In genomic region chr11:43575931-43576833, GRCh38 we compare ENCODE assay signal across 9 cellular contexts.
DNase-seq lines count a peak whose midpoint lies in the region; ATAC-seq and TF ChIP-seq lines count a peak whose summit lies in the region.
"Had no signal": no experiment of that assay in that cellular context is flagged by ENCODE, and none has a peak within 500 bp of the region (broad histone marks: within the 10 kb centered on the region; RNA-seq: fewer than 3 reads in every experiment).

No MANE protein-coding gene starts in this region.

- H3K4me3 Mint-ChIP-seq in GM23338 (peak overlapping the region; percentile 76), brain (peak overlapping the region; percentile 91 to 99 (median 93)), natural killer cell (no peak overlapping the region)

- H3K27ac ChIP-seq in ACC112 (ENCODE audit: low read depth, low read length): no peak overlapping the region
- H3K27ac ChIP-seq in GM23338 (ENCODE audit: low read depth): no peak overlapping the region
- H3K27ac ChIP-seq: VCaP had no signal

- H3K4me1 ChIP-seq in ACC112 (ENCODE audit: control insufficient read depth, insufficient read depth, low read length, unreplicated experiment): peaks cover 22% of the 10 kb centered on the region
- peaks cover 38% of the 10 kb centered on the region for H3K4me1 ChIP-seq in GM23338 (ENCODE audit: insufficient read depth)

- peak overlapping the region; percentile 95 for H3K4me2 ChIP-seq in GM23338

- DNase-seq in GM23338 (ENCODE audit: low spot score) (no peak), myocyte (ENCODE audit: low read depth) (peak; percentile 57), GM03348 (ENCODE audit: low spot score) (no peak), kidney tubule cell (ENCODE audit: low spot score) (no peak), natural killer cell (no peak)

- no peaks in the 10 kb centered on the region for H3K36me3 Mint-ChIP-seq in GM23338 (ENCODE audit: low read depth)
- H3K36me3 Mint-ChIP-seq in brain: no peaks in the 10 kb centered on the region
- H3K36me3 Mint-ChIP-seq in natural killer cell: no peaks in the 10 kb centered on the region

- H3K9me3 Mint-ChIP-seq in GM23338 (no peaks in the 10 kb centered on the region; the same call in 2 of the 3 replicates), brain (peaks cover 0 to 6% (median 0%) of the 10 kb centered on the region in 5 experiments), natural killer cell (no peaks in the 10 kb centered on the region)

- H3F3A ChIP-seq in GM23338 (replicated peaks; ENCODE audit: low read depth): 0 out of 2 replicates have a peak, but pooled peaks cover 6% of the 10 kb centered on the region

- H3K4me3 ChIP-seq in ACC112 (ENCODE audit: low read depth, low read length) (peak overlapping the region; percentile 73), GM23338 (peak overlapping the region; percentile 72)

- H3K79me2 ChIP-seq in ACC112 (ENCODE audit: control insufficient read depth, insufficient read depth, low read length, unreplicated experiment): no peaks in the 10 kb centered on the region
- H3K79me2 ChIP-seq in GM23338 (replicated peaks; ENCODE audit: insufficient read depth): no peaks in the 10 kb centered on the region

- H3K27me3 Mint-ChIP-seq in GM23338 (ENCODE audit: insufficient read depth, low read depth, poor library complexity) (peaks cover 80% of the 10 kb centered on the region), brain (peaks cover 65% of the 10 kb centered on the region), natural killer cell (ENCODE audit: low read depth in 2 of 2) (peaks cover 71 to 72% of the 10 kb centered on the region in 2 donors)

- TF ChIP-seq CTCF in GM23338 (conservative IDR thresholded peaks at IDR 0.05; ENCODE audit: low read depth in 2 of 2) (no peak), brain (conservative IDR thresholded peaks at IDR 0.05) (peak in 1 of 2 experiments; percentile 0), natural killer cell (IDR thresholded peaks at IDR 0.05) (no peak)

- no peak overlapping the region for H3K27ac Mint-ChIP-seq in GM23338
- peak overlapping the region; percentile 89 to 100 (median 99) for H3K27ac Mint-ChIP-seq in brain
- no peak overlapping the region for H3K27ac Mint-ChIP-seq in natural killer cell

- ATAC-seq in GM23338 (no peak), GM18870 (IDR thresholded peaks at IDR 0.05; ENCODE audit: unreplicated experiment) (no peak), natural killer cell (no peak)

- H4K20me1 ChIP-seq in GM23338 (replicated peaks; ENCODE audit: insufficient read depth): peaks cover 8% of the 10 kb centered on the region

- H3K4me1 Mint-ChIP-seq in GM23338: peaks cover 33% of the 10 kb centered on the region
- H3K4me1 Mint-ChIP-seq in brain: peaks cover 66% of the 10 kb centered on the region
- H3K4me1 Mint-ChIP-seq in natural killer cell: peaks cover 15 to 27% of the 10 kb centered on the region in 2 donors

- H3K36me3 ChIP-seq in ACC112 (ENCODE audit: insufficient read depth, low read length) (no peaks in the 10 kb centered on the region), GM23338 (ENCODE audit: insufficient read depth) (no peaks in the 10 kb centered on the region)

- no peak overlapping the region for H2AFZ ChIP-seq in ACC112 (ENCODE audit: low read length, unreplicated experiment)
- H2AFZ ChIP-seq in GM23338: peak overlapping the region; percentile 86; the same call in 1 of the 2 replicates

- intact Hi-C loops in natural killer cell (cut with micrococcal nuclease): no loop called here

- H3K9me2 ChIP-seq in GM23338 (ENCODE audit: insufficient read depth): no peaks in the 10 kb centered on the region

- H3K27me3 ChIP-seq in ACC112 (ENCODE audit: insufficient read depth, low read length): peaks cover 96% of the 10 kb centered on the region
- H3K27me3 ChIP-seq in GM23338 (ENCODE audit: insufficient read depth): peaks cover 92% of the 10 kb centered on the region

TF ChIP-seq in GM23338, 12 proteins besides CTCF, POLR2A, EP300 and RAD21:
- no peak for TF ChIP-seq JUNB (IDR thresholded peaks at IDR 0.05; ENCODE audit: unreplicated experiment)
- TF ChIP-seq EZH2 (IDR thresholded peaks at IDR 0.05; ENCODE audit: low read depth, unreplicated experiment): peak; percentile 37
- no peak for TF ChIP-seq POLR2AphosphoS5 (IDR thresholded peaks at IDR 0.05; ENCODE audit: low read depth)
- no peak for TF ChIP-seq ZNF462 (CRISPR knock-in tag; IDR thresholded peaks at IDR 0.05)
- TF ChIP-seq ZNF114 (CRISPR knock-in tag; IDR thresholded peaks at IDR 0.05): no peak
- no peak for TF ChIP-seq CREB1 (CRISPR knock-in tag; IDR thresholded peaks at IDR 0.05; ENCODE audit: low read depth)
- no peak for TF ChIP-seq STAT1 (IDR thresholded peaks at IDR 0.05; ENCODE audit: unreplicated experiment)

Comparison
In these comparisons a context has a peak if more than half of its experiments do, and no peak if none do; other contexts are left out.
1. H3K27ac Mint-ChIP-seq: peak in brain (5 of 5); none in GM23338 (single experiment) and natural killer cell (0 of 2).